9 cellular contexts compared by ENCODE assay signal in the genomic region with DNA sequence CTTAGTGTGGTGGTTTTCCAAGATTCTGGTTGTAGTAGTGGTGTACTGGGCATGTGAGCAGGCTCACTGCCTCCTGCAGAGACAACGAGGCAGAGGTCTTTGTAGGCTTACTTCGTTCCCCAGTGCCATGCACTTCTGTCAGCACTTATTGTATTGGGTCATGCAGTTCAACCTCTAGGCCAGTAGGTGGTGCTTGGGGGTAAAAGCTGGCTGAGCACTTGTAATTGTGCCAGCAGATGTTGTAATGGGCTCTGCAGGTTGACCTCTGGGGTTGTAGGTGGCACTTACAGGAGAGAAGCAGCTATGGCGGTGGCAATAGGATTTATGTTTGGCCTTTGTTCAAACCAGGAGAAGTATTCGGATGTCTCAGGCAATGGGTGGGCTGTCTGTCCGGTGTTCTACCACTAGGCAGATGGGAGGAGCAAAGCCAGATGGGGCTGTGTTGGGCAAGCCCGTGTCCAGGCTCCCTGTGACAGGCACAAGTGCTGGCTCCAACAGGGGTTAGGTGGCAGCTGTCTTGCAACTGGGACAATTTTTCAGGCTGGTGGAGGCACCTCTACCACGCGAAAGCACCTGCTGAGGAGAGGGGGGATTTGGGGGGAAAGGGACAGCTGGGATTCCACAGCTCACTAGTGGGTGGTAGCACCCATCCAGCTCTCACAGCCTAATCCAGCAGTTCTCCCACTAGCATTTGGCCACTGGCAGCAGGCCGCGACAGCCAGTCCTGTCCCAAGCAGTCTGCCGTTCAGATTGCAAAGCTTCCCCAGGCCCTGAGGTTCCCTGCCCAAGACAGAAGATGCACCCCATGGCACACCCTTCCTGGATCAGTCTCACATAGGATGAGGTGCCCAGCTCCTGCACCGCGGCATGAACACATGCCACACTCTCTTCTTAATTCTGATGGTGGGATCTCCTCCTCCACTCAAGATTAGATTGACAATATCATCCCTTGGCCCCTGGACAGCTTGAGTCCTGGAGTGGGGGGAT.
A peak's percentile ranks its signal among the peaks of the same experiment; 100 is the strongest.
DNase-seq lines count a peak whose midpoint lies in the region; ATAC-seq and TF ChIP-seq lines count a peak whose summit lies in the region.
"Had no signal": no experiment of that assay in that cellular context is flagged by ENCODE, and none has a peak within 500 bp of the region (broad histone marks: within the 10 kb centered on the region; RNA-seq: fewer than 3 reads in every experiment).

No MANE protein-coding gene starts in this region.

- H3K4me1 ChIP-seq in tibial artery = no peaks in the 10 kb centered on the region

- no peaks in the 10 kb centered on the region for H3K27me3 ChIP-seq in tibial artery

- H3K27me3 Mint-ChIP-seq in activated B cell treated with CpG ODN at 0.5 μM for 24 hours = peaks cover 12% of the 10 kb centered on the region

- H3K9me3 Mint-ChIP-seq in activated B cell treated with CpG ODN at 0.5 μM for 24 hours = no peaks in the 10 kb centered on the region
- H3K9me3 Mint-ChIP-seq: T-helper 1 cell treated with Interleukin-12 subunit alpha and Interleukin-12 subunit beta and Interleukin-4 antibody, amounts not matched to agents 30 μg/mL and 1 μg/mL, for 36 hours had no signal

- H3K4me1 Mint-ChIP-seq in activated B cell treated with CpG ODN at 0.5 μM for 24 hours = no peaks in the 10 kb centered on the region

- H3K4me3 ChIP-seq in tibial artery = no peak overlapping the region

- no peak overlapping the region for H3K27ac Mint-ChIP-seq in activated B cell treated with CpG ODN at 0.5 μM for 24 hours
- H3K27ac Mint-ChIP-seq: T-helper 1 cell treated with Interleukin-12 subunit alpha and Interleukin-12 subunit beta and Interleukin-4 antibody, amounts not matched to agents 30 μg/mL and 1 μg/mL, for 36 hours had no signal

- TF ChIP-seq CTCF in activated B cell treated with CpG ODN at 0.5 μM for 24 hours (IDR thresholded peaks at IDR 0.05) (no peak), tibial artery (IDR thresholded peaks at IDR 0.05) (peak; percentile 93 to 96)

- CTCF ChIA-PET in activated B cell treated with CpG ODN at 0.5 μM for 24 hours (lab: Charles Lee) = interaction anchor here (1.0 to 1.7 kb wide), 3 partner anchors 9 to 364 kb away, joined by 4 to 9 read pairs (median 6); no protein-coding TSS in a partner anchor

- no peaks in the 10 kb centered on the region for H3K36me3 ChIP-seq in tibial artery

- DNase-seq in COLO668 (lab: John Stamatoyannopoulos, UW; ENCODE audit: unreplicated experiment) = peak; percentile 54
- DNase-seq in NCI-H2227 treated with DMSO at 0.1 percent for 48 hours (lab: John Stamatoyannopoulos, UW) = peak; percentile 1
- DNase-seq in activated B cell treated with CpG ODN at 0.5 μM for 24 hours = peak; percentile 18
- DNase-seq in epidermal melanocyte (ENCODE audit: insufficient read length, low spot score) = peak; percentile 54
- peak; percentile 14 for DNase-seq in midbrain (lab: John Stamatoyannopoulos, UW)
- DNase-seq in tibial artery = peak; percentile 60 to 82

- intact Hi-C loops in activated B cell treated with CpG ODN at 0.5 μM for 24 hours (cut with micrococcal nuclease) (loop anchor here (1.0 kb wide), 1 partner anchor 365 kb away; no protein-coding TSS in a partner anchor), tibial artery (cut with DNase I; ENCODE audit: low total_unique reads) (loop anchor here (1.0 kb wide), 1 partner anchor 363 kb away; no protein-coding TSS in a partner anchor)

- no peaks in the 10 kb centered on the region for H3K9me3 ChIP-seq in tibial artery

- H3K36me3 Mint-ChIP-seq in activated B cell treated with CpG ODN at 0.5 μM for 24 hours (ENCODE audit: low read depth) = no peaks in the 10 kb centered on the region

- ATAC-seq in GM19324 (IDR thresholded peaks at IDR 0.05; ENCODE audit: low FRiP score, unreplicated experiment) (peak; percentile 99), HG03139 (IDR thresholded peaks at IDR 0.05; ENCODE audit: unreplicated experiment) (peak; percentile 98), activated B cell treated with CpG ODN at 0.5 μM for 24 hours (ENCODE audit: low read depth) (peak; percentile 77)

- POLR2A ChIA-PET in activated B cell treated with CpG ODN at 0.5 μM for 24 hours (lab: Charles Lee) = no interaction called here

- H3K27ac ChIP-seq in tibial artery = no peak overlapping the region

- H3K4me3 Mint-ChIP-seq in activated B cell treated with CpG ODN at 0.5 μM for 24 hours = no peak overlapping the region
- H3K4me3 Mint-ChIP-seq: T-helper 1 cell treated with Interleukin-12 subunit alpha and Interleukin-12 subunit beta and Interleukin-4 antibody, amounts not matched to agents 30 μg/mL and 1 μg/mL, for 36 hours had no signal

Comparison
In these comparisons a context has a peak if more than half of its experiments do, and no peak if none do; other contexts are left out.
1. DNase-seq: peak in every context shown above with its lines; median percentile 71 in tibial artery; 54 in COLO668; 54 in epidermal melanocyte; 18 in activated B cell treated with CpG ODN at 0.5 μM for 24 hours; 14 in midbrain; 1 in NCI-H2227 treated with DMSO at 0.1 percent for 48 hours.